8 cellular contexts compared by ENCODE assay signal in genomic region chr6:57474862-57475475, GRCh38.
DNase-seq lines count a peak whose midpoint lies in the region; ATAC-seq and TF ChIP-seq lines count a peak whose summit lies in the region.
"Not testable (repeated sequence)": the region's sequence is repeated elsewhere in the genome, so short reads cannot be mapped to it uniquely, and the experiment has no call there.

No MANE protein-coding gene starts in this region.

- H3K4me2 ChIP-seq in smooth muscle cell = not testable (repeated sequence)

- H2AFZ ChIP-seq in smooth muscle cell (ENCODE audit: low read depth) = not testable (repeated sequence)

- peak overlapping the region; percentile 65 for H3K4me3 Mint-ChIP-seq in HFFc6
- not testable (repeated sequence) for H3K4me3 Mint-ChIP-seq in MCF 10A (ENCODE audit: unreplicated experiment)

- not testable (repeated sequence) for TF ChIP-seq CTCF in HFFc6 (IDR thresholded peaks at IDR 0.05); MCF 10A (IDR thresholded peaks at IDR 0.05; ENCODE audit: unreplicated experiment); fibroblast of mammary gland (conservative IDR thresholded peaks at IDR 0.05; ENCODE audit: control insufficient read depth, insufficient read depth, low read depth, low read length); smooth muscle cell (IDR thresholded peaks at IDR 0.05; ENCODE audit: borderline replicate concordance, insufficient read depth, poor library complexity, severe bottlenecking)

- ATAC-seq in SK-N-SH treated with all-trans-retinoic acid at 6 μM for 48 hours = peak; percentile 78

- peak overlapping the region; percentile 92 for H3K27ac Mint-ChIP-seq in HFFc6
- not testable (repeated sequence) for H3K27ac Mint-ChIP-seq in MCF 10A (ENCODE audit: low read depth, unreplicated experiment)

- not testable (repeated sequence) for H3K79me2 ChIP-seq in smooth muscle cell (ENCODE audit: low read depth)

- H3F3A ChIP-seq in smooth muscle cell (ENCODE audit: low read depth) = not testable (repeated sequence)

- H4K20me1 ChIP-seq in smooth muscle cell (ENCODE audit: low read depth) = not testable (repeated sequence)

- peak; percentile 15 for DNase-seq in A172 (ENCODE audit: low spot score)
- DNase-seq in AG20443 (ENCODE audit: low spot score) = peak; percentile 33
- DNase-seq in HFFc6 = peak; percentile 87
- peak; percentile 42 for DNase-seq in MCF 10A (ENCODE audit: unreplicated experiment)
- DNase-seq in fibroblast of mammary gland (ENCODE audit: low read depth) = peak; percentile 76
- peak; percentile 12 for DNase-seq in left kidney (ENCODE audit: low read depth, low spot score)
- DNase-seq in smooth muscle cell (lab: John Stamatoyannopoulos, UW; ENCODE audit: unreplicated experiment) = not testable (repeated sequence)

- not testable (repeated sequence) for H3K9ac ChIP-seq in smooth muscle cell (ENCODE audit: low read depth)

- H3K9me3 ChIP-seq in smooth muscle cell (replicated peaks; ENCODE audit: low read depth) = not testable (repeated sequence)

- CTCF ChIA-PET in MCF 10A (lab: Yijun Ruan, JAX) = not testable (repeated sequence)

- POLR2A ChIA-PET in MCF 10A (lab: Yijun Ruan, JAX) = not testable (repeated sequence)

- peak overlapping the region; percentile 35 for H3K27ac ChIP-seq in smooth muscle cell (ENCODE audit: low read depth)

- not testable (repeated sequence) for H3K9me3 Mint-ChIP-seq in HFFc6; MCF 10A (ENCODE audit: unreplicated experiment)

- H3K4me1 ChIP-seq in smooth muscle cell (ENCODE audit: low read depth) = peaks cover 12% of the 10 kb centered on the region

- intact Hi-C loops in MCF 10A (cut with micrococcal nuclease) = not testable (repeated sequence)

- peaks cover 61% of the 10 kb centered on the region for H3K4me1 Mint-ChIP-seq in HFFc6 (ENCODE audit: low read depth)
- H3K4me1 Mint-ChIP-seq in MCF 10A (ENCODE audit: insufficient read depth, unreplicated experiment) = not testable (repeated sequence)

- H3K27me3 Mint-ChIP-seq in HFFc6 (ENCODE audit: insufficient read depth); MCF 10A (ENCODE audit: insufficient read depth, unreplicated experiment): not testable (repeated sequence)

- H3K36me3 ChIP-seq in smooth muscle cell (ENCODE audit: low read depth) = not testable (repeated sequence)

- not testable (repeated sequence) for BruUV-seq in MCF 10A (replicated peaks; lab: Mats Ljungman, UMichigan)

- H3K27me3 ChIP-seq in smooth muscle cell (ENCODE audit: low read depth) = not testable (repeated sequence)

- not testable (repeated sequence) for H3K36me3 Mint-ChIP-seq in HFFc6 (ENCODE audit: low read depth); MCF 10A (ENCODE audit: insufficient read depth, unreplicated experiment)

- not testable (repeated sequence) for H3K4me3 ChIP-seq in fibroblast of mammary gland (ENCODE audit: control insufficient read depth, low read depth, low read length); smooth muscle cell

- 70% methylated on average over 6 of the region's 6 CpGs for WGBS in smooth muscle cell (ENCODE audit: low lambda C conversion rate)
